ENCODE assay signal across 8 cellular contexts in the genomic region with DNA sequence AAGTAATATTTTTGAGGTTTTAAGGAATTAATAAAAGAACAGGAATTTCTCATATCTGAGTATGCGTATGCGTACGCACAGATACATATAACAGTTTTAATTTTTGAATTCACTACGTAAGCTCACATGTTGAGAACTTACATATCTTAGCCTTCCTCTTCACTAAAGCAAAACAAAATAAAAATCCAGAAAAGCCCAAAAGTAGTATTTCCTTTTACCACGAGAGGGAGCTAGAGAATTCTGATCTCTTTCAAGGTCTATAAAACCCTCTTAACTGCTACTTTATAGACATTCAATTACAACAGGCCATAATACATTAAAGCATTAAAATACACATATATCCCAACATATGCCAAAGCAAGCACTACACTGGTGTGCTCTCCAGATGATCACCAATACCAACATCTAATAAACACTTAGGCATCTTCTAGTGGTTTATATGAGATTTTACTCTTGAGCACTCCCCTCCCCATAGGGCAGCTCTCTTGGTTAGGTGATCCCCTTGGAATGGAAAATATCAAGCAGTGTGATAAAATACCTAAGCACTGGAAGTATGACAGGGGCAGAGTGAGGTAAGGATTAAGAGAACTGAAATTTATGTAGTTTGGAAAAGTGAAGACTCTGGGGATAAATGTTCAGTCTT.
DNase-seq lines count a peak whose midpoint lies in the region; ATAC-seq, FAIRE-seq and TF ChIP-seq lines count a peak whose summit lies in the region.

No MANE protein-coding gene starts in this region.

- intact Hi-C loops in vagina (cut with DNase I) = loop anchor here (5.0 kb wide), 1 partner anchor 261 kb away; no protein-coding TSS in a partner anchor

- H4K20me1 ChIP-seq in astrocyte (ENCODE audit: insufficient read depth, low read length) = no peaks in the 10 kb centered on the region

- no peak overlapping the region for H3K4me3 Mint-ChIP-seq in astrocyte (ENCODE audit: unreplicated experiment)

- FAIRE-seq in astrocyte (lab: Jason Lieb, UNC) = peak; percentile 58

- no peak overlapping the region for H3K4me3 ChIP-seq in astrocyte (ENCODE audit: insufficient read depth, low read depth, low read length)
- no peak overlapping the region for H3K4me3 ChIP-seq in vagina

- TF ChIP-seq POLR2A in vagina (IDR thresholded peaks at IDR 0.05) = no peak

- no peaks in the 10 kb centered on the region for H3K36me3 Mint-ChIP-seq in astrocyte (ENCODE audit: low read depth, unreplicated experiment)

- H3K9ac ChIP-seq in astrocyte (ENCODE audit: low read length) = no peak overlapping the region

- H3K4me2 ChIP-seq in astrocyte (ENCODE audit: low read length) = no peak overlapping the region

- H3K36me3 ChIP-seq in astrocyte (ENCODE audit: insufficient read depth, low read length) (no peaks in the 10 kb centered on the region), vagina (no peaks in the 10 kb centered on the region)

- no peaks in the 10 kb centered on the region for H3K9me3 Mint-ChIP-seq in astrocyte (ENCODE audit: unreplicated experiment)

- peak; percentile 16 for TF ChIP-seq CTCF in GM20000 (IDR thresholded peaks at IDR 0.05; ENCODE audit: extremely low read depth, missing control alignments)
- peak; percentile 71 for TF ChIP-seq CTCF in astrocyte (IDR thresholded peaks at IDR 0.05; ENCODE audit: insufficient read depth, low read depth, low read length)
- TF ChIP-seq CTCF in vagina (IDR thresholded peaks at IDR 0.05) = peak; percentile 50 to 66 (median 59)

- H3K27ac ChIP-seq in astrocyte (ENCODE audit: low read depth, low read length) (no peak overlapping the region), vagina (no peak overlapping the region)

- H3K79me2 ChIP-seq in astrocyte (ENCODE audit: insufficient read depth, low read length) = no peaks in the 10 kb centered on the region

- DNase-seq in AG20443 (ENCODE audit: low spot score) = peak; percentile 17
- peak; percentile 25 for DNase-seq in GM20000 (ENCODE audit: low spot score)
- peak; percentile 74 for DNase-seq in NCI-H345 treated with DMSO at 0.1 percent for 48 hours (lab: John Stamatoyannopoulos, UW; ENCODE audit: unreplicated experiment)
- peak; percentile 26 for DNase-seq in astrocyte (ENCODE audit: low read depth)
- DNase-seq in kidney glomerular epithelial cell (lab: John Stamatoyannopoulos, UW) = peak; percentile 44
- no peak for DNase-seq in vagina (ENCODE audit: extremely low spot score in 2 of 2)
- DNase-seq in stimulated activated CD4-positive, alpha-beta T cell treated with anti-CD3 and anti-CD28 coated beads, Interleukin-2, amount 100 ng/mL, for 48 hours = no peak

- H3K4me1 ChIP-seq in astrocyte (ENCODE audit: insufficient read depth, low read length) (no peaks in the 10 kb centered on the region), vagina (no peaks in the 10 kb centered on the region)

- no peaks in the 10 kb centered on the region for H3K4me1 Mint-ChIP-seq in astrocyte (ENCODE audit: low read depth, unreplicated experiment)

- H3K9me3 ChIP-seq in astrocyte (ENCODE audit: insufficient read depth, low read depth, low read length) (no peaks in the 10 kb centered on the region), vagina (no peaks in the 10 kb centered on the region)

- H3K27me3 Mint-ChIP-seq in astrocyte (ENCODE audit: low read depth, unreplicated experiment) = peaks cover 29% of the 10 kb centered on the region

- H2AFZ ChIP-seq in astrocyte (ENCODE audit: low read depth, low read length) = no peak overlapping the region

- H3K27me3 ChIP-seq in astrocyte (ENCODE audit: insufficient read depth, low read length) (peaks cover 59% of the 10 kb centered on the region), vagina (no peaks in the 10 kb centered on the region)

- H3K27ac Mint-ChIP-seq in astrocyte (ENCODE audit: unreplicated experiment) = no peak overlapping the region

- ATAC-seq in GM19351 (IDR thresholded peaks at IDR 0.05; ENCODE audit: unreplicated experiment) = no peak

Comparison
In these comparisons a context has a peak if more than half of its experiments do, and no peak if none do; other contexts are left out.
1. DNase-seq: peak in AG20443 (single experiment), GM20000 (single experiment), NCI-H345 treated with DMSO at 0.1 percent for 48 hours (single experiment), astrocyte (single experiment) and kidney glomerular epithelial cell (single experiment); none in vagina (0 of 2) and stimulated activated CD4-positive, alpha-beta T cell treated with anti-CD3 and anti-CD28 coated beads, Interleukin-2, amount 100 ng/mL, for 48 hours (0 of 2).
2. CTCF ChIP-seq: peak in every context shown above with its lines; median percentile 71 in astrocyte; 59 in vagina; 16 in GM20000.